1 cellular context compared by ENCODE assay signal in the genomic region with DNA sequence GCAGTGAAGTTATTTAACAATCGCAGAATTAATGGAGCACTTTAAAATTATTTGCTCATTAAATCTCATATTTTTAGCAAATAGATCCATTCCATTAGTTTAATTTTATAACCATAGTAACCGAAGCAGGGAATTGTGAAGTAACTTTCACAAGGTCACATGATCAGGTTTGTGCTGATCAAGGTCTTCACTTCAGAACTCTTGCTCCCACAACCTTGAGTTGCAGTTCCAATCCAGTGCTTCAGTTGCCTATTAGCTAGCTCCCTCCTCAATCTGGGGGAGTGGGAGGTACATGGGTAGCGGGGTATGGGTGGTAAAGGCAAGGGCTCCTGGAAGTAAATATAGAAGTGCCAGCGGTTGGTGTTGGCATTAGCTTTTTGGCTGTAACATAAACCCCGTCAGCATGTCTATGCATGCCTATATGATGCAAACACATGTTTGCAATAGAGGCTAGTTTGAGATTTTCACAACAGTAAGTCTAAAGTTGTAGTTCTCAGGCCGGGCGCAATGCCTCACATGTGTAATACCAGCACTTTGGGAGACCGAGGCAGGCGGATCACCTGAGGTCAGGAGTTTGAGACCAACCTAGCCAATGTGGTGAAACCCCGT.
TF ChIP-seq lines count a peak whose summit lies in the region.

No MANE protein-coding gene starts in this region.

TF ChIP-seq in K562, 482 proteins besides CTCF, POLR2A, EP300 and RAD21:
- no peak for TF ChIP-seq SRSF9 (IDR thresholded peaks at IDR 0.05; ENCODE audit: borderline replicate concordance, low read depth, low read length)
- no peak for TF ChIP-seq ARNT (IDR thresholded peaks at IDR 0.05)
- TF ChIP-seq SAFB2 (IDR thresholded peaks at IDR 0.05; ENCODE audit: borderline replicate concordance, low read depth, low read length, severe bottlenecking): no peak
- TF ChIP-seq TGIF2 (CRISPR knock-in tag; IDR thresholded peaks at IDR 0.05): no peak
- TF ChIP-seq, protein P1, sequence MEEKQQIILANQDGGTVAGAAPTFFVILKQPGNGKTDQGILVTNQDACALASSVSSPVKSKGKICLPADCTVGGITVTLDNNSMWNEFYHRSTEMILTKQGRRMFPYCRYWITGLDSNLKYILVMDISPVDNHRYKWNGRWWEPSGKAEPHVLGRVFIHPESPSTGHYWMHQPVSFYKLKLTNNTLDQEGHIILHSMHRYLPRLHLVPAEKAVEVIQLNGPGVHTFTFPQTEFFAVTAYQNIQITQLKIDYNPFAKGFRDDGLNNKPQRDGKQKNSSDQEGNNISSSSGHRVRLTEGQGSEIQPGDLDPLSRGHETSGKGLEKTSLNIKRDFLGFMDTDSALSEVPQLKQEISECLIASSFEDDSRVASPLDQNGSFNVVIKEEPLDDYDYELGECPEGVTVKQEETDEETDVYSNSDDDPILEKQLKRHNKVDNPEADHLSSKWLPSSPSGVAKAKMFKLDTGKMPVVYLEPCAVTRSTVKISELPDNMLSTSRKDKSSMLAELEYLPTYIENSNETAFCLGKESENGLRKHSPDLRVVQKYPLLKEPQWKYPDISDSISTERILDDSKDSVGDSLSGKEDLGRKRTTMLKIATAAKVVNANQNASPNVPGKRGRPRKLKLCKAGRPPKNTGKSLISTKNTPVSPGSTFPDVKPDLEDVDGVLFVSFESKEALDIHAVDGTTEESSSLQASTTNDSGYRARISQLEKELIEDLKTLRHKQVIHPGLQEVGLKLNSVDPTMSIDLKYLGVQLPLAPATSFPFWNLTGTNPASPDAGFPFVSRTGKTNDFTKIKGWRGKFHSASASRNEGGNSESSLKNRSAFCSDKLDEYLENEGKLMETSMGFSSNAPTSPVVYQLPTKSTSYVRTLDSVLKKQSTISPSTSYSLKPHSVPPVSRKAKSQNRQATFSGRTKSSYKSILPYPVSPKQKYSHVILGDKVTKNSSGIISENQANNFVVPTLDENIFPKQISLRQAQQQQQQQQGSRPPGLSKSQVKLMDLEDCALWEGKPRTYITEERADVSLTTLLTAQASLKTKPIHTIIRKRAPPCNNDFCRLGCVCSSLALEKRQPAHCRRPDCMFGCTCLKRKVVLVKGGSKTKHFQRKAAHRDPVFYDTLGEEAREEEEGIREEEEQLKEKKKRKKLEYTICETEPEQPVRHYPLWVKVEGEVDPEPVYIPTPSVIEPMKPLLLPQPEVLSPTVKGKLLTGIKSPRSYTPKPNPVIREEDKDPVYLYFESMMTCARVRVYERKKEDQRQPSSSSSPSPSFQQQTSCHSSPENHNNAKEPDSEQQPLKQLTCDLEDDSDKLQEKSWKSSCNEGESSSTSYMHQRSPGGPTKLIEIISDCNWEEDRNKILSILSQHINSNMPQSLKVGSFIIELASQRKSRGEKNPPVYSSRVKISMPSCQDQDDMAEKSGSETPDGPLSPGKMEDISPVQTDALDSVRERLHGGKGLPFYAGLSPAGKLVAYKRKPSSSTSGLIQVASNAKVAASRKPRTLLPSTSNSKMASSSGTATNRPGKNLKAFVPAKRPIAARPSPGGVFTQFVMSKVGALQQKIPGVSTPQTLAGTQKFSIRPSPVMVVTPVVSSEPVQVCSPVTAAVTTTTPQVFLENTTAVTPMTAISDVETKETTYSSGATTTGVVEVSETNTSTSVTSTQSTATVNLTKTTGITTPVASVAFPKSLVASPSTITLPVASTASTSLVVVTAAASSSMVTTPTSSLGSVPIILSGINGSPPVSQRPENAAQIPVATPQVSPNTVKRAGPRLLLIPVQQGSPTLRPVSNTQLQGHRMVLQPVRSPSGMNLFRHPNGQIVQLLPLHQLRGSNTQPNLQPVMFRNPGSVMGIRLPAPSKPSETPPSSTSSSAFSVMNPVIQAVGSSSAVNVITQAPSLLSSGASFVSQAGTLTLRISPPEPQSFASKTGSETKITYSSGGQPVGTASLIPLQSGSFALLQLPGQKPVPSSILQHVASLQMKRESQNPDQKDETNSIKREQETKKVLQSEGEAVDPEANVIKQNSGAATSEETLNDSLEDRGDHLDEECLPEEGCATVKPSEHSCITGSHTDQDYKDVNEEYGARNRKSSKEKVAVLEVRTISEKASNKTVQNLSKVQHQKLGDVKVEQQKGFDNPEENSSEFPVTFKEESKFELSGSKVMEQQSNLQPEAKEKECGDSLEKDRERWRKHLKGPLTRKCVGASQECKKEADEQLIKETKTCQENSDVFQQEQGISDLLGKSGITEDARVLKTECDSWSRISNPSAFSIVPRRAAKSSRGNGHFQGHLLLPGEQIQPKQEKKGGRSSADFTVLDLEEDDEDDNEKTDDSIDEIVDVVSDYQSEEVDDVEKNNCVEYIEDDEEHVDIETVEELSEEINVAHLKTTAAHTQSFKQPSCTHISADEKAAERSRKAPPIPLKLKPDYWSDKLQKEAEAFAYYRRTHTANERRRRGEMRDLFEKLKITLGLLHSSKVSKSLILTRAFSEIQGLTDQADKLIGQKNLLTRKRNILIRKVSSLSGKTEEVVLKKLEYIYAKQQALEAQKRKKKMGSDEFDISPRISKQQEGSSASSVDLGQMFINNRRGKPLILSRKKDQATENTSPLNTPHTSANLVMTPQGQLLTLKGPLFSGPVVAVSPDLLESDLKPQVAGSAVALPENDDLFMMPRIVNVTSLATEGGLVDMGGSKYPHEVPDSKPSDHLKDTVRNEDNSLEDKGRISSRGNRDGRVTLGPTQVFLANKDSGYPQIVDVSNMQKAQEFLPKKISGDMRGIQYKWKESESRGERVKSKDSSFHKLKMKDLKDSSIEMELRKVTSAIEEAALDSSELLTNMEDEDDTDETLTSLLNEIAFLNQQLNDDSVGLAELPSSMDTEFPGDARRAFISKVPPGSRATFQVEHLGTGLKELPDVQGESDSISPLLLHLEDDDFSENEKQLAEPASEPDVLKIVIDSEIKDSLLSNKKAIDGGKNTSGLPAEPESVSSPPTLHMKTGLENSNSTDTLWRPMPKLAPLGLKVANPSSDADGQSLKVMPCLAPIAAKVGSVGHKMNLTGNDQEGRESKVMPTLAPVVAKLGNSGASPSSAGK (IDR thresholded peaks at IDR 0.05): no peak
- TF ChIP-seq, protein P2, sequence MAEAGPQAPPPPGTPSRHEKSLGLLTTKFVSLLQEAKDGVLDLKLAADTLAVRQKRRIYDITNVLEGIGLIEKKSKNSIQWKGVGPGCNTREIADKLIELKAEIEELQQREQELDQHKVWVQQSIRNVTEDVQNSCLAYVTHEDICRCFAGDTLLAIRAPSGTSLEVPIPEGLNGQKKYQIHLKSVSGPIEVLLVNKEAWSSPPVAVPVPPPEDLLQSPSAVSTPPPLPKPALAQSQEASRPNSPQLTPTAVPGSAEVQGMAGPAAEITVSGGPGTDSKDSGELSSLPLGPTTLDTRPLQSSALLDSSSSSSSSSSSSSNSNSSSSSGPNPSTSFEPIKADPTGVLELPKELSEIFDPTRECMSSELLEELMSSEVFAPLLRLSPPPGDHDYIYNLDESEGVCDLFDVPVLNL (CRISPR knock-in tag; IDR thresholded peaks at IDR 0.05; ENCODE audit: low read depth): no peak
- no peak for TF ChIP-seq CCAR2 (IDR thresholded peaks at IDR 0.05; ENCODE audit: low read depth, low read length)
- TF ChIP-seq NFE2L1 (tag; IDR thresholded peaks at IDR 0.05; ENCODE audit: borderline replicate concordance, low read depth): no peak
- TF ChIP-seq, protein P3, sequence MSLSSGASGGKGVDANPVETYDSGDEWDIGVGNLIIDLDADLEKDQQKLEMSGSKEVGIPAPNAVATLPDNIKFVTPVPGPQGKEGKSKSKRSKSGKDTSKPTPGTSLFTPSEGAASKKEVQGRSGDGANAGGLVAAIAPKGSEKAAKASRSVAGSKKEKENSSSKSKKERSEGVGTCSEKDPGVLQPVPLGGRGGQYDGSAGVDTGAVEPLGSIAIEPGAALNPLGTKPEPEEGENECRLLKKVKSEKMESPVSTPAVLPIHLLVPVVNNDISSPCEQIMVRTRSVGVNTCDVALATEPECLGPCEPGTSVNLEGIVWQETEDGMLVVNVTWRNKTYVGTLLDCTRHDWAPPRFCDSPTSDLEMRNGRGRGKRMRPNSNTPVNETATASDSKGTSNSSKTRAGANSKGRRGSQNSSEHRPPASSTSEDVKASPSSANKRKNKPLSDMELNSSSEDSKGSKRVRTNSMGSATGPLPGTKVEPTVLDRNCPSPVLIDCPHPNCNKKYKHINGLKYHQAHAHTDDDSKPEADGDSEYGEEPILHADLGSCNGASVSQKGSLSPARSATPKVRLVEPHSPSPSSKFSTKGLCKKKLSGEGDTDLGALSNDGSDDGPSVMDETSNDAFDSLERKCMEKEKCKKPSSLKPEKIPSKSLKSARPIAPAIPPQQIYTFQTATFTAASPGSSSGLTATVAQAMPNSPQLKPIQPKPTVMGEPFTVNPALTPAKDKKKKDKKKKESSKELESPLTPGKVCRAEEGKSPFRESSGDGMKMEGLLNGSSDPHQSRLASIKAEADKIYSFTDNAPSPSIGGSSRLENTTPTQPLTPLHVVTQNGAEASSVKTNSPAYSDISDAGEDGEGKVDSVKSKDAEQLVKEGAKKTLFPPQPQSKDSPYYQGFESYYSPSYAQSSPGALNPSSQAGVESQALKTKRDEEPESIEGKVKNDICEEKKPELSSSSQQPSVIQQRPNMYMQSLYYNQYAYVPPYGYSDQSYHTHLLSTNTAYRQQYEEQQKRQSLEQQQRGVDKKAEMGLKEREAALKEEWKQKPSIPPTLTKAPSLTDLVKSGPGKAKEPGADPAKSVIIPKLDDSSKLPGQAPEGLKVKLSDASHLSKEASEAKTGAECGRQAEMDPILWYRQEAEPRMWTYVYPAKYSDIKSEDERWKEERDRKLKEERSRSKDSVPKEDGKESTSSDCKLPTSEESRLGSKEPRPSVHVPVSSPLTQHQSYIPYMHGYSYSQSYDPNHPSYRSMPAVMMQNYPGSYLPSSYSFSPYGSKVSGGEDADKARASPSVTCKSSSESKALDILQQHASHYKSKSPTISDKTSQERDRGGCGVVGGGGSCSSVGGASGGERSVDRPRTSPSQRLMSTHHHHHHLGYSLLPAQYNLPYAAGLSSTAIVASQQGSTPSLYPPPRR (CRISPR knock-in tag; IDR thresholded peaks at IDR 0.05; ENCODE audit: borderline replicate concordance): no peak
- no peak for TF ChIP-seq SRF (CRISPR knock-in tag; IDR thresholded peaks at IDR 0.05)
- TF ChIP-seq NEUROD1 (IDR thresholded peaks at IDR 0.05; ENCODE audit: borderline replicate concordance, low read depth, low read length, partially characterized antibody): no peak
- TF ChIP-seq ESRRA (IDR thresholded peaks at IDR 0.05; ENCODE audit: borderline replicate concordance, low read depth): no peak
- TF ChIP-seq RBM34 (IDR thresholded peaks at IDR 0.05; ENCODE audit: borderline replicate concordance, insufficient read depth, low read length): no peak
- TF ChIP-seq NCOA1 (IDR thresholded peaks at IDR 0.05; ENCODE audit: low read depth): no peak
- TF ChIP-seq, protein P4, sequence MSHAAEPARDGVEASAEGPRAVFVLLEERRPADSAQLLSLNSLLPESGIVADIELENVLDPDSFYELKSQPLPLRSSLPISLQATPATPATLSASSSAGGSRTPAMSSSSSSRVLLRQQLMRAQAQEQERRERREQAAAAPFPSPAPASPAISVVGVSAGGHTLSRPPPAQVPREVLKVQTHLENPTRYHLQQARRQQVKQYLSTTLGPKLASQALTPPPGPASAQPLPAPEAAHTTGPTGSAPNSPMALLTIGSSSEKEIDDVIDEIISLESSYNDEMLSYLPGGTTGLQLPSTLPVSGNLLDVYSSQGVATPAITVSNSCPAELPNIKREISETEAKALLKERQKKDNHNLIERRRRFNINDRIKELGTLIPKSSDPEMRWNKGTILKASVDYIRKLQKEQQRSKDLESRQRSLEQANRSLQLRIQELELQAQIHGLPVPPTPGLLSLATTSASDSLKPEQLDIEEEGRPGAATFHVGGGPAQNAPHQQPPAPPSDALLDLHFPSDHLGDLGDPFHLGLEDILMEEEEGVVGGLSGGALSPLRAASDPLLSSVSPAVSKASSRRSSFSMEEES (CRISPR knock-in tag; IDR thresholded peaks at IDR 0.05): peak; percentile 89
- no peak for TF ChIP-seq SREBF2 (CRISPR knock-in tag; IDR thresholded peaks at IDR 0.05)
- TF ChIP-seq RAD51 (IDR thresholded peaks at IDR 0.05; ENCODE audit: borderline replicate concordance, low read depth): peak; percentile 27; the same call in 1 of the 2 replicates
